8 cellular contexts compared by ENCODE assay signal in genomic region chr16:89289428-89290395, GRCh38.
DNase-seq lines count a peak whose midpoint lies in the region; ATAC-seq and TF ChIP-seq lines count a peak whose summit lies in the region.

No MANE protein-coding gene starts in this region.

- H3K4me1 ChIP-seq in HEK293 (ENCODE audit: control insufficient read depth, insufficient read depth, low read length) (no peaks in the 10 kb centered on the region), Peyer's patch (no peaks in the 10 kb centered on the region), thyroid gland (no peaks in the 10 kb centered on the region)

- POLR2A ChIA-PET in CD4-positive, alpha-beta T cell (lab: Charles Lee) = interaction anchor here (0.8 to 1.3 kb wide), 3 partner anchors 26 to 72 kb away, joined by 3 to 6 read pairs (median 4); partner anchors contain the start of gene ZNF778
- POLR2A ChIA-PET in HEK293 (lab: Yijun Ruan, JAX) = interaction anchor here (1.4 kb wide), 1 partner anchor 43 kb away, joined by 4 read pairs; no protein-coding TSS in a partner anchor

- ATAC-seq in CD4-positive, alpha-beta T cell (ENCODE audit: poor library complexity) = peak; percentile 88
- ATAC-seq in HG02642 (IDR thresholded peaks at IDR 0.05; ENCODE audit: poor library complexity, unreplicated experiment) = no peak

- H3K36me3 Mint-ChIP-seq in CD4-positive, alpha-beta T cell (ENCODE audit: low read depth) = peaks cover 40% of the 10 kb centered on the region

- H3K4me1 Mint-ChIP-seq in CD4-positive, alpha-beta T cell (ENCODE audit: low read depth) = peaks cover 10% of the 10 kb centered on the region

- peak overlapping the region; percentile 73 for H3K27ac Mint-ChIP-seq in CD4-positive, alpha-beta T cell

- no peaks in the 10 kb centered on the region for H3K9me3 ChIP-seq in CD4-positive, alpha-beta T cell (ENCODE audit: control insufficient read depth, low read length)
- no peaks in the 10 kb centered on the region for H3K9me3 ChIP-seq in HEK293 (ENCODE audit: control insufficient read depth, insufficient read depth, low read depth, low read length)
- no peaks in the 10 kb centered on the region for H3K9me3 ChIP-seq in Peyer's patch
- no peaks in the 10 kb centered on the region for H3K9me3 ChIP-seq in thyroid gland

- TF ChIP-seq CTCF in CD4-positive, alpha-beta T cell (IDR thresholded peaks at IDR 0.05) = peak; percentile 73
- TF ChIP-seq CTCF in HEK293 (tag by site-specific recombination; IDR thresholded peaks at IDR 0.05) = peak; percentile 79
- peak; percentile 56 to 83 (median 80) for TF ChIP-seq CTCF in Peyer's patch (IDR thresholded peaks at IDR 0.05)
- peak; percentile 91 for TF ChIP-seq CTCF in fibroblast of villous mesenchyme (IDR thresholded peaks at IDR 0.05; ENCODE audit: insufficient read depth, low read depth, low read length)
- TF ChIP-seq CTCF in thyroid gland (IDR thresholded peaks at IDR 0.05) = peak; percentile 53 to 82 (median 62)

- no peak overlapping the region for H3K4me3 Mint-ChIP-seq in CD4-positive, alpha-beta T cell

- no peak overlapping the region for H3K27ac ChIP-seq in CD4-positive, alpha-beta T cell (ENCODE audit: low read depth, low read length)
- H3K27ac ChIP-seq in HEK293 (ENCODE audit: extremely low read depth, low read depth, low read length) (no peak overlapping the region), Peyer's patch (no peak overlapping the region), thyroid gland (no peak overlapping the region)

- H3K27me3 ChIP-seq in CD4-positive, alpha-beta T cell (ENCODE audit: control insufficient read depth, insufficient read depth, low read length) = no peaks in the 10 kb centered on the region
- no peaks in the 10 kb centered on the region for H3K27me3 ChIP-seq in Peyer's patch
- no peaks in the 10 kb centered on the region for H3K27me3 ChIP-seq in thyroid gland

- peak; percentile 57 to 76 (median 66) for DNase-seq in CD4-positive, alpha-beta T cell
- peak; percentile 59 to 89 (median 82) for DNase-seq in Peyer's patch
- DNase-seq in activated T-helper 1 cell treated with anti-CD3 and anti-CD28 coated beads, Interleukin-2, amount 50 U/mL, for 16 hours (ENCODE audit: low read depth in 1 of 2, low spot score in 1 of 2) = peak; percentile 33 to 43
- DNase-seq in fibroblast of villous mesenchyme (ENCODE audit: low read depth) = peak; percentile 58
- DNase-seq in occipital lobe (lab: John Stamatoyannopoulos, UW) = peak; percentile 58
- peak; percentile 61 to 74 for DNase-seq in thyroid gland

- TF ChIP-seq POLR2A in Peyer's patch (IDR thresholded peaks at IDR 0.05) (no peak), thyroid gland (IDR thresholded peaks at IDR 0.05) (no peak)

- WGBS in thyroid gland, 2 donors = 73 to 76% methylated on average over 18 to 21 of the region's 25 CpGs

- intact Hi-C loops in CD4-positive, alpha-beta T cell (cut with DNase I, micrococcal nuclease) = loop anchor here (1.0 kb wide), 2 partner anchors 48 to 49 kb away; no protein-coding TSS in a partner anchor
- intact Hi-C loops in thyroid gland (cut with DNase I) = loop anchor here (5.0 kb wide), 1 partner anchor 47 kb away; no protein-coding TSS in a partner anchor

- H3K36me3 ChIP-seq in HEK293 (ENCODE audit: control insufficient read depth in 2 of 2, insufficient read depth in 1 of 2, low read length in 2 of 2) (peaks cover under 1 to 59% of the 10 kb centered on the region in 2 experiments), Peyer's patch (peaks cover 3 to 59% (median 3%) of the 10 kb centered on the region in 3 donors), thyroid gland (peaks cover 16 to 37% of the 10 kb centered on the region in 2 donors)

- CTCF ChIA-PET in CD4-positive, alpha-beta T cell (lab: Charles Lee) = interaction anchor here (1.2 to 1.8 kb wide), 2 partner anchors 26 to 219 kb away, joined by 5 to 6 read pairs; partner anchors contain the start of gene SPG7
- CTCF ChIA-PET in HEK293 (lab: Yijun Ruan, JAX) = interaction anchor here (0.6 to 2.1 kb wide), 23 partner anchors 8 to 830 kb away, joined by 3 to 9 read pairs (median 3); no protein-coding TSS in a partner anchor

- H3K4me3 ChIP-seq in HEK293 (ENCODE audit: low read depth, low read length) (no peak overlapping the region), Peyer's patch (no peak overlapping the region), fibroblast of villous mesenchyme (ENCODE audit: low read depth, low read length) (no peak overlapping the region), thyroid gland (replicated peaks in 1 of 3) (no peak overlapping the region)

- no peaks in the 10 kb centered on the region for H3K9me3 Mint-ChIP-seq in CD4-positive, alpha-beta T cell

- no peaks in the 10 kb centered on the region for H3K27me3 Mint-ChIP-seq in CD4-positive, alpha-beta T cell

TF ChIP-seq in HEK293, 187 proteins besides CTCF, POLR2A, EP300 and RAD21:
- peak; percentile 95 for TF ChIP-seq ZNF121 (tag by site-specific recombination; IDR thresholded peaks at IDR 0.05)
- TF ChIP-seq ZNF768 (tag by site-specific recombination; IDR thresholded peaks at IDR 0.05) = no peak
- 0 out of 2 replicates have a peak, but pooled peaks have one; percentile 26 for TF ChIP-seq KLF1 (tag by site-specific recombination; IDR thresholded peaks at IDR 0.05)
- TF ChIP-seq ZNF660 (tag by site-specific recombination; IDR thresholded peaks at IDR 0.05) = peak; percentile 51; the same call in 1 of the 2 replicates
- TF ChIP-seq ZNF19 (tag by site-specific recombination; IDR thresholded peaks at IDR 0.05; ENCODE audit: low read depth) = no peak
- 0 out of 2 replicates have a peak, but pooled peaks have one; percentile 14 for TF ChIP-seq PATZ1 (tag by site-specific recombination; IDR thresholded peaks at IDR 0.05)
- TF ChIP-seq ZXDB (tag by site-specific recombination; IDR thresholded peaks at IDR 0.05) = 0 out of 2 replicates have a peak, but pooled peaks have one; percentile 19
- TF ChIP-seq ZBTB17 (tag by site-specific recombination; IDR thresholded peaks at IDR 0.05) = peak; percentile 26; the same call in 1 of the 2 replicates
- peak; percentile 41 for TF ChIP-seq ZNF654 (tag by site-specific recombination; IDR thresholded peaks at IDR 0.05; ENCODE audit: low read depth)
